Comparison of ENCODE assay signal across 21 cellular contexts in genomic region chr7:42350801-42351200, GRCh38.
DNase-seq lines count a peak whose midpoint lies in the region; TF ChIP-seq lines count a peak whose summit lies in the region.
"Had no signal": no experiment of that assay in that cellular context is flagged by ENCODE, and none has a peak within 500 bp of the region (broad histone marks: within the 10 kb centered on the region; RNA-seq: fewer than 3 reads in every experiment).

No MANE protein-coding gene starts in this region.

- H3K9me3 ChIP-seq in breast epithelium (no peaks in the 10 kb centered on the region), left ventricle myocardium inferior (replicated peaks) (no peaks in the 10 kb centered on the region), thyroid gland (no peaks in the 10 kb centered on the region)
- H3K9me3 ChIP-seq: upper lobe of right lung had no signal

- H3K4me3 ChIP-seq in breast epithelium, result no peak overlapping the region
- no peak overlapping the region for H3K4me3 ChIP-seq in left ventricle myocardium inferior
- H3K4me3 ChIP-seq in thyroid gland (replicated peaks in 1 of 3), result no peak overlapping the region
- H3K4me3 ChIP-seq: lung, upper lobe of right lung had no signal

- POLR2A ChIA-PET in MCF 10A (lab: Yijun Ruan, JAX), result no interaction called here

- H3K27ac ChIP-seq in breast epithelium (no peak overlapping the region), left ventricle myocardium inferior (replicated peaks) (no peak overlapping the region), thyroid gland (no peak overlapping the region)
- H3K27ac ChIP-seq: upper lobe of right lung had no signal

- H3K4me3 Mint-ChIP-seq in MCF 10A (ENCODE audit: unreplicated experiment), result no peak overlapping the region
- H3K4me3 Mint-ChIP-seq: activated CD4-positive, alpha-beta T cell treated with anti-CD3 and anti-CD28 coated beads, Interleukin-2, amount 10 ng/mL, durations not matched to agents 7 days and 5 days; activated naive CD8-positive, alpha-beta T cell treated with anti-CD3 and anti-CD28 coated beads, Interleukin-2, amount 50 U/mL, for 24 hours; immature natural killer cell; stimulated activated naive CD8-positive, alpha-beta T cell treated with anti-CD3 and anti-CD28 coated beads, Interleukin-15, amount 100 ng/mL, for 72 hours had no signal

- H3K36me3 ChIP-seq in breast epithelium (no peaks in the 10 kb centered on the region), left ventricle myocardium inferior (no peaks in the 10 kb centered on the region), thyroid gland (no peaks in the 10 kb centered on the region)
- H3K36me3 ChIP-seq: upper lobe of right lung had no signal

- TF ChIP-seq CTCF in MCF 10A (IDR thresholded peaks at IDR 0.05; ENCODE audit: unreplicated experiment) (no peak), breast epithelium (IDR thresholded peaks at IDR 0.05) (no peak), left ventricle myocardium inferior (IDR thresholded peaks at IDR 0.05; ENCODE audit: borderline replicate concordance) (no peak), thyroid gland (IDR thresholded peaks at IDR 0.05) (no peak), GM13977 (IDR thresholded peaks at IDR 0.05; ENCODE audit: extremely low read depth, insufficient read depth, missing control alignments) (no peak)

- no peaks in the 10 kb centered on the region for H3K9me3 Mint-ChIP-seq in MCF 10A (ENCODE audit: unreplicated experiment)
- H3K9me3 Mint-ChIP-seq: activated CD4-positive, alpha-beta T cell treated with anti-CD3 and anti-CD28 coated beads, Interleukin-2, amount 10 ng/mL, durations not matched to agents 7 days and 5 days had no signal

- CTCF ChIA-PET in MCF 10A (lab: Yijun Ruan, JAX), result no interaction called here

- H3K4me1 ChIP-seq in breast epithelium, result no peaks in the 10 kb centered on the region
- H3K4me1 ChIP-seq in left ventricle myocardium inferior, result no peaks in the 10 kb centered on the region
- H3K4me1 ChIP-seq in thyroid gland, result peaks cover 0 to 6% of the 10 kb centered on the region in 2 donors
- H3K4me1 ChIP-seq: upper lobe of right lung had no signal

- DNase-seq in MCF 10A (ENCODE audit: unreplicated experiment) (peak; percentile 21), breast epithelium (ENCODE audit: low spot score in 2 of 2) (no peak), T1000 (lab: John Stamatoyannopoulos, UW) (peak; percentile 32), left ventricle myocardium inferior (peak; percentile 55), thyroid gland (peak; percentile 4 to 5), activated gamma-delta T cell (lab: John Stamatoyannopoulos, UW) (no peak), GM13977 (ENCODE audit: low spot score) (no peak), dermis blood vessel endothelial cell (no peak)
- DNase-seq: 8988T; activated CD4-positive, alpha-beta T cell treated with anti-CD3 and anti-CD28 coated beads, Interleukin-2, amount 10 ng/mL, durations not matched to agents 7 days and 5 days; activated CD8-positive, alpha-beta memory T cell treated with anti-CD3 and anti-CD28 coated beads, Interleukin-2, amount 50 U/mL, for 4 hours; activated naive CD8-positive, alpha-beta T cell treated with anti-CD3 and anti-CD28 coated beads, Interleukin-2, amount 50 U/mL, for 24 hours; C1 segment of cervical spinal cord; effector CD4-positive, alpha-beta T cell; head of caudate nucleus; immature natural killer cell; NCI-H510A treated with DMSO at 0.1 percent for 48 hours; stimulated activated CD4-positive, alpha-beta T cell treated with anti-CD3 and anti-CD28 coated beads, Interleukin-1b, Interleukin-23, amount 100 ng/mL, for 48 hours; stimulated activated naive CD8-positive, alpha-beta T cell treated with anti-CD3 and anti-CD28 coated beads, Interleukin-15, amount 100 ng/mL, for 72 hours; upper lobe of right lung had no signal

- BruUV-seq in MCF 10A (replicated peaks; lab: Mats Ljungman, UMichigan), result no TSS peak

- no peaks in the 10 kb centered on the region for H3K27me3 Mint-ChIP-seq in MCF 10A (ENCODE audit: insufficient read depth, unreplicated experiment)
- H3K27me3 Mint-ChIP-seq: activated CD4-positive, alpha-beta T cell treated with anti-CD3 and anti-CD28 coated beads, Interleukin-2, amount 10 ng/mL, durations not matched to agents 7 days and 5 days; stimulated activated naive CD8-positive, alpha-beta T cell treated with anti-CD3 and anti-CD28 coated beads, Interleukin-15, amount 100 ng/mL, for 72 hours had no signal

- intact Hi-C loops in MCF 10A (cut with micrococcal nuclease), result no loop called here
- intact Hi-C loops in breast epithelium (cut with DNase I; ENCODE audit: low total_unique reads), result no loop called here
- intact Hi-C loops in left ventricle myocardium inferior (cut with micrococcal nuclease), result no loop called here
- intact Hi-C loops in thyroid gland (cut with DNase I), result no loop called here

- H3K4me1 Mint-ChIP-seq in MCF 10A (ENCODE audit: insufficient read depth, unreplicated experiment), result peaks cover 8% of the 10 kb centered on the region
- H3K4me1 Mint-ChIP-seq: activated CD4-positive, alpha-beta T cell treated with anti-CD3 and anti-CD28 coated beads, Interleukin-2, amount 10 ng/mL, durations not matched to agents 7 days and 5 days; activated naive CD8-positive, alpha-beta T cell treated with anti-CD3 and anti-CD28 coated beads, Interleukin-2, amount 50 U/mL, for 24 hours; immature natural killer cell; stimulated activated naive CD8-positive, alpha-beta T cell treated with anti-CD3 and anti-CD28 coated beads, Interleukin-15, amount 100 ng/mL, for 72 hours had no signal

- H3K27me3 ChIP-seq in breast epithelium (no peaks in the 10 kb centered on the region), left ventricle myocardium inferior (ENCODE audit: low read depth) (no peaks in the 10 kb centered on the region), thyroid gland (no peaks in the 10 kb centered on the region)
- H3K27me3 ChIP-seq: upper lobe of right lung had no signal

- in situ Hi-C loops in GM13977 (cut with MboI; ENCODE audit: low pct_unique_long_range_greater_than_20kb, low sequenced_read_pairs, unreplicated experiment), result no loop called here

- H3K36me3 Mint-ChIP-seq in MCF 10A (ENCODE audit: insufficient read depth, unreplicated experiment), result no peaks in the 10 kb centered on the region
- H3K36me3 Mint-ChIP-seq: immature natural killer cell had no signal

- WGBS in thyroid gland, 2 donors, result 34 to 38% methylated on average over 2 of the region's 2 CpGs

- no peak overlapping the region for H3K27ac Mint-ChIP-seq in MCF 10A (ENCODE audit: low read depth, unreplicated experiment)
- H3K27ac Mint-ChIP-seq: activated CD4-positive, alpha-beta T cell treated with anti-CD3 and anti-CD28 coated beads, Interleukin-2, amount 10 ng/mL, durations not matched to agents 7 days and 5 days; activated naive CD8-positive, alpha-beta T cell treated with anti-CD3 and anti-CD28 coated beads, Interleukin-2, amount 50 U/mL, for 24 hours; immature natural killer cell; stimulated activated naive CD8-positive, alpha-beta T cell treated with anti-CD3 and anti-CD28 coated beads, Interleukin-15, amount 100 ng/mL, for 72 hours had no signal

- TF ChIP-seq POLR2A in breast epithelium (IDR thresholded peaks at IDR 0.05), result no peak
- TF ChIP-seq POLR2A in thyroid gland (IDR thresholded peaks at IDR 0.05), result no peak

Comparison
In these comparisons a context has a peak if more than half of its experiments do, and no peak if none do; other contexts are left out.
1. DNase-seq: peak in MCF 10A (single experiment), T1000 (single experiment), left ventricle myocardium inferior (single experiment) and thyroid gland (2 of 2); none in breast epithelium (0 of 2), activated gamma-delta T cell (single experiment), GM13977 (single experiment) and dermis blood vessel endothelial cell (single experiment).